ENCODE assay signal across 1 cellular context in the genomic region with DNA sequence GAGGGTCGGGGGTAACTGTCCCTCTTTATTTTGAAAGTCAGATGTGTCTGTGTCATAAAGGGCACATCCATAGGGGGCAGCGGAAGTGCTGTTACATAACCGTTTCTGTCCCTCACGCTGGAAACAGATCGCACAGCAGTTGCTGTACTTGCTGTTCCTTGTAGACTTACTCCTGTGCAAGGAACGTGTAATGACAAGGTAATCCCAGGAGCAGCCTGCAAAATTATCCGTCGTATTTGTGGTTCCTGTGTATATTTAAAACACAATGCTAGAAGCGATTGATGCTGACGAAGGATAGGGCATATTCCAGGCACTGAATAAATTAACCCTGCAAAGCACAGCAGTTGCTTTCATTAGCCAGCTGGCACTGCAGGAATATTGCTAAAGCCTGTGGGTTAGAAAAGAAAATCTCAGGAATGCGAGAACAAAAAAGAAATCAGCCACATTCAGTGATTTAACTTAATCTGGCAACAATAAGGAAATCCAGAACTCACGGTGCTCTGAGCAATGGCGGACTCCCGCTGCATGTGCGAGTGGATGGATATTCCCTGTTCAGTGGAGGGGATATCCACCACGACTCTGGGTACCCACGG.
TF ChIP-seq lines count a peak whose summit lies in the region.

No MANE protein-coding gene starts in this region.

TF ChIP-seq in GM23338, 12 proteins besides CTCF, POLR2A, EP300 and RAD21 (continued from another document):
- TF ChIP-seq, protein P1, sequence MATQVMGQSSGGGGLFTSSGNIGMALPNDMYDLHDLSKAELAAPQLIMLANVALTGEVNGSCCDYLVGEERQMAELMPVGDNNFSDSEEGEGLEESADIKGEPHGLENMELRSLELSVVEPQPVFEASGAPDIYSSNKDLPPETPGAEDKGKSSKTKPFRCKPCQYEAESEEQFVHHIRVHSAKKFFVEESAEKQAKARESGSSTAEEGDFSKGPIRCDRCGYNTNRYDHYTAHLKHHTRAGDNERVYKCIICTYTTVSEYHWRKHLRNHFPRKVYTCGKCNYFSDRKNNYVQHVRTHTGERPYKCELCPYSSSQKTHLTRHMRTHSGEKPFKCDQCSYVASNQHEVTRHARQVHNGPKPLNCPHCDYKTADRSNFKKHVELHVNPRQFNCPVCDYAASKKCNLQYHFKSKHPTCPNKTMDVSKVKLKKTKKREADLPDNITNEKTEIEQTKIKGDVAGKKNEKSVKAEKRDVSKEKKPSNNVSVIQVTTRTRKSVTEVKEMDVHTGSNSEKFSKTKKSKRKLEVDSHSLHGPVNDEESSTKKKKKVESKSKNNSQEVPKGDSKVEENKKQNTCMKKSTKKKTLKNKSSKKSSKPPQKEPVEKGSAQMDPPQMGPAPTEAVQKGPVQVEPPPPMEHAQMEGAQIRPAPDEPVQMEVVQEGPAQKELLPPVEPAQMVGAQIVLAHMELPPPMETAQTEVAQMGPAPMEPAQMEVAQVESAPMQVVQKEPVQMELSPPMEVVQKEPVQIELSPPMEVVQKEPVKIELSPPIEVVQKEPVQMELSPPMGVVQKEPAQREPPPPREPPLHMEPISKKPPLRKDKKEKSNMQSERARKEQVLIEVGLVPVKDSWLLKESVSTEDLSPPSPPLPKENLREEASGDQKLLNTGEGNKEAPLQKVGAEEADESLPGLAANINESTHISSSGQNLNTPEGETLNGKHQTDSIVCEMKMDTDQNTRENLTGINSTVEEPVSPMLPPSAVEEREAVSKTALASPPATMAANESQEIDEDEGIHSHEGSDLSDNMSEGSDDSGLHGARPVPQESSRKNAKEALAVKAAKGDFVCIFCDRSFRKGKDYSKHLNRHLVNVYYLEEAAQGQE (IDR thresholded peaks at IDR 0.05; ENCODE audit: unreplicated experiment) = no peak
- TF ChIP-seq, protein P2, sequence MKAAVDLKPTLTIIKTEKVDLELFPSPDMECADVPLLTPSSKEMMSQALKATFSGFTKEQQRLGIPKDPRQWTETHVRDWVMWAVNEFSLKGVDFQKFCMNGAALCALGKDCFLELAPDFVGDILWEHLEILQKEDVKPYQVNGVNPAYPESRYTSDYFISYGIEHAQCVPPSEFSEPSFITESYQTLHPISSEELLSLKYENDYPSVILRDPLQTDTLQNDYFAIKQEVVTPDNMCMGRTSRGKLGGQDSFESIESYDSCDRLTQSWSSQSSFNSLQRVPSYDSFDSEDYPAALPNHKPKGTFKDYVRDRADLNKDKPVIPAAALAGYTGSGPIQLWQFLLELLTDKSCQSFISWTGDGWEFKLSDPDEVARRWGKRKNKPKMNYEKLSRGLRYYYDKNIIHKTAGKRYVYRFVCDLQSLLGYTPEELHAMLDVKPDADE (IDR thresholded peaks at IDR 0.05) = no peak
- TF ChIP-seq EZH2 (IDR thresholded peaks at IDR 0.05; ENCODE audit: low read depth, unreplicated experiment) (no peak), JUNB (IDR thresholded peaks at IDR 0.05; ENCODE audit: unreplicated experiment) (no peak), NANOG (IDR thresholded peaks at IDR 0.05; ENCODE audit: borderline replicate concordance) (no peak), ZNF331 (CRISPR knock-in tag; IDR thresholded peaks at IDR 0.05; ENCODE audit: low read depth) (no peak)
- TF ChIP-seq, protein P3, sequence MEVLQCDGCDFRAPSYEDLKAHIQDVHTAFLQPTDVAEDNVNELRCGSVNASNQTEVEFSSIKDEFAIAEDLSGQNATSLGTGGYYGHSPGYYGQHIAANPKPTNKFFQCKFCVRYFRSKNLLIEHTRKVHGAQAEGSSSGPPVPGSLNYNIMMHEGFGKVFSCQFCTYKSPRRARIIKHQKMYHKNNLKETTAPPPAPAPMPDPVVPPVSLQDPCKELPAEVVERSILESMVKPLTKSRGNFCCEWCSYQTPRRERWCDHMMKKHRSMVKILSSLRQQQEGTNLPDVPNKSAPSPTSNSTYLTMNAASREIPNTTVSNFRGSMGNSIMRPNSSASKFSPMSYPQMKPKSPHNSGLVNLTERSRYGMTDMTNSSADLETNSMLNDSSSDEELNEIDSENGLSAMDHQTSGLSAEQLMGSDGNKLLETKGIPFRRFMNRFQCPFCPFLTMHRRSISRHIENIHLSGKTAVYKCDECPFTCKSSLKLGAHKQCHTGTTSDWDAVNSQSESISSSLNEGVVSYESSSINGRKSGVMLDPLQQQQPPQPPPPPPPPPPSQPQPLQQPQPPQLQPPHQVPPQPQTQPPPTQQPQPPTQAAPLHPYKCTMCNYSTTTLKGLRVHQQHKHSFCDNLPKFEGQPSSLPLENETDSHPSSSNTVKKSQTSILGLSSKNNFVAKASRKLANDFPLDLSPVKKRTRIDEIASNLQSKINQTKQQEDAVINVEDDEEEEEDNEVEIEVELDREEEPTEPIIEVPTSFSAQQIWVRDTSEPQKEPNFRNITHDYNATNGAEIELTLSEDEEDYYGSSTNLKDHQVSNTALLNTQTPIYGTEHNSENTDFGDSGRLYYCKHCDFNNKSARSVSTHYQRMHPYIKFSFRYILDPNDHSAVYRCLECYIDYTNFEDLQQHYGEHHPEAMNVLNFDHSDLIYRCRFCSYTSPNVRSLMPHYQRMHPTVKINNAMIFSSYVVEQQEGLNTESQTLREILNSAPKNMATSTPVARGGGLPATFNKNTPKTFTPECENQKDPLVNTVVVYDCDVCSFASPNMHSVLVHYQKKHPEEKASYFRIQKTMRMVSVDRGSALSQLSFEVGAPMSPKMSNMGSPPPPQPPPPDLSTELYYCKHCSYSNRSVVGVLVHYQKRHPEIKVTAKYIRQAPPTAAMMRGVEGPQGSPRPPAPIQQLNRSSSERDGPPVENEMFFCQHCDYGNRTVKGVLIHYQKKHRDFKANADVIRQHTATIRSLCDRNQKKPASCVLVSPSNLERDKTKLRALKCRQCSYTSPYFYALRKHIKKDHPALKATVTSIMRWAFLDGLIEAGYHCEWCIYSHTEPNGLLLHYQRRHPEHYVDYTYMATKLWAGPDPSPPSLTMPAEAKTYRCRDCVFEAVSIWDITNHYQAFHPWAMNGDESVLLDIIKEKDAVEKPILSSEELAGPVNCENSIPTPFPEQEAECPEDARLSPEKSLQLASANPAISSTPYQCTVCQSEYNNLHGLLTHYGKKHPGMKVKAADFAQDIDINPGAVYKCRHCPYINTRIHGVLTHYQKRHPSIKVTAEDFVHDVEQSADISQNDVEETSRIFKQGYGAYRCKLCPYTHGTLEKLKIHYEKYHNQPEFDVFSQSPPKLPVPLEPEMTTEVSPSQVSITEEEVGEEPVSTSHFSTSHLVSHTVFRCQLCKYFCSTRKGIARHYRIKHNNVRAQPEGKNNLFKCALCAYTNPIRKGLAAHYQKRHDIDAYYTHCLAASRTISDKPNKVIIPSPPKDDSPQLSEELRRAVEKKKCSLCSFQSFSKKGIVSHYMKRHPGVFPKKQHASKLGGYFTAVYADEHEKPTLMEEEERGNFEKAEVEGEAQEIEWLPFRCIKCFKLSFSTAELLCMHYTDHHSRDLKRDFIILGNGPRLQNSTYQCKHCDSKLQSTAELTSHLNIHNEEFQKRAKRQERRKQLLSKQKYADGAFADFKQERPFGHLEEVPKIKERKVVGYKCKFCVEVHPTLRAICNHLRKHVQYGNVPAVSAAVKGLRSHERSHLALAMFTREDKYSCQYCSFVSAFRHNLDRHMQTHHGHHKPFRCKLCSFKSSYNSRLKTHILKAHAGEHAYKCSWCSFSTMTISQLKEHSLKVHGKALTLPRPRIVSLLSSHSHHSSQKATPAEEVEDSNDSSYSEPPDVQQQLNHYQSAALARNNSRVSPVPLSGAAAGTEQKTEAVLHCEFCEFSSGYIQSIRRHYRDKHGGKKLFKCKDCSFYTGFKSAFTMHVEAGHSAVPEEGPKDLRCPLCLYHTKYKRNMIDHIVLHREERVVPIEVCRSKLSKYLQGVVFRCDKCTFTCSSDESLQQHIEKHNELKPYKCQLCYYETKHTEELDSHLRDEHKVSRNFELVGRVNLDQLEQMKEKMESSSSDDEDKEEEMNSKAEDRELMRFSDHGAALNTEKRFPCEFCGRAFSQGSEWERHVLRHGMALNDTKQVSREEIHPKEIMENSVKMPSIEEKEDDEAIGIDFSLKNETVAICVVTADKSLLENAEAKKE (CRISPR knock-in tag; IDR thresholded peaks at IDR 0.05) = no peak
